8 cellular contexts compared by ENCODE assay signal in genomic region chrX:153924149-153924861, GRCh38. TPM values are rescaled to one million over a fixed set of nuclear protein-coding genes. Genes with fewer than 3 reads are reported as not detected.
A peak's percentile ranks its signal among the peaks of the same experiment; 100 is the strongest.
DNase-seq lines count a peak whose midpoint lies in the region; ATAC-seq, FAIRE-seq and TF ChIP-seq lines count a peak whose summit lies in the region.

No MANE protein-coding gene starts in this region.

- H2BK12ac ChIP-seq in H1 (ENCODE audit: low read depth, low read length) = no peak overlapping the region

- H4K91ac ChIP-seq in H1 (replicated peaks; ENCODE audit: insufficient read length, low read length) = no peak overlapping the region

- POLR2A ChIA-PET in H1 (lab: Charles Lee; ENCODE audit: partially characterized antibody) = interaction anchor here (0.5 to 14.9 kb wide), 9 partner anchors 16 to 225 kb away, joined by 3 to 231 read pairs (median 6); partner anchors contain the start of genes HCFC1, NAA10, RENBP and TMEM187

- H3K9me3 ChIP-seq in H1 (ENCODE audit: insufficient read depth in 2 of 2, low read depth in 1 of 2, low read length in 1 of 2) (no peaks in the 10 kb centered on the region), parathyroid adenoma (ENCODE audit: control insufficient read depth, low read length) (no peaks in the 10 kb centered on the region)

- H3K79me1 ChIP-seq in H1 (ENCODE audit: low read depth, low read length) = no peaks in the 10 kb centered on the region; the same call in 1 of the 2 replicates

- TF ChIP-seq EP300 in H1 (IDR thresholded peaks at IDR 0.05; ENCODE audit: borderline replicate concordance in 1 of 2, low read depth in 2 of 2, low read length in 2 of 2) = no peak

- no peak overlapping the region for H3K18ac ChIP-seq in H1 (ENCODE audit: extremely low read depth, low read length)

- no peak overlapping the region for H3K4ac ChIP-seq in H1 (replicated peaks; ENCODE audit: insufficient read length, low read depth, low read length)

- TF ChIP-seq POLR2A in H1 (IDR thresholded peaks at IDR 0.05; ENCODE audit: control extremely low read depth in 1 of 2, low read depth in 2 of 2, low read length in 2 of 2) = no peak

- H3K56ac ChIP-seq in H1 (replicated peaks; ENCODE audit: insufficient read length, low read depth, low read length) = no peak overlapping the region

- WGBS in H1 (ENCODE audit: extremely low coverage in 1 of 2, insufficient coverage in 1 of 2, insufficient read length in 1 of 2, insufficient replicate concordance in 2 of 2, low coverage in 1 of 2, low lambda C conversion rate in 2 of 2, missing lambda C conversion rate in 1 of 2), 2 experiments = 89% methylated on average over 9 of the region's 14 CpGs; no CpG with 5 or more reads in 1 of the 2 experiments

- no peak overlapping the region for H3K14ac ChIP-seq in H1 (ENCODE audit: insufficient read length)

- H3K79me2 ChIP-seq in H1 (ENCODE audit: control insufficient read depth in 1 of 2, insufficient read depth in 2 of 2, low read length in 2 of 2) (peaks cover 0 to 3% of the 10 kb centered on the region in 2 experiments; a peak in 1 of 4 replicates), parathyroid adenoma (no peaks in the 10 kb centered on the region)

- no peak overlapping the region for H4K8ac ChIP-seq in H1 (ENCODE audit: extremely low read depth, insufficient read depth, low read length)

- no peak for ATAC-seq in GM21528 (IDR thresholded peaks at IDR 0.05; ENCODE audit: low FRiP score, unreplicated experiment)
- no peak for ATAC-seq in GM21786 (IDR thresholded peaks at IDR 0.05; ENCODE audit: unreplicated experiment)

- H3K4me2 ChIP-seq in H1 (ENCODE audit: insufficient read depth in 1 of 2, low read depth in 2 of 2, low read length in 2 of 2) = peak overlapping the region in 1 of 2 experiments; percentile 94; a peak in 1 of 4 replicates
- no peak overlapping the region for H3K4me2 ChIP-seq in parathyroid adenoma (ENCODE audit: low read length)

- CTCF ChIA-PET in H1 (lab: Charles Lee; ENCODE audit: partially characterized antibody) = interaction anchor here (1.0 to 19.6 kb wide), 16 partner anchors 8 to 157 kb away, joined by 3 to 272 read pairs (median 5); partner anchors contain the start of gene RENBP

- H2AK5ac ChIP-seq in H1 (ENCODE audit: low read depth, low read length) = no peak overlapping the region

- no peak overlapping the region for H3K9ac ChIP-seq in H1 (replicated peaks in 1 of 4; ENCODE audit: extremely low read depth in 1 of 4, low read depth in 3 of 4, low read length in 3 of 4)
- no peak overlapping the region for H3K9ac ChIP-seq in parathyroid adenoma

- peaks cover 15% of the 10 kb centered on the region; the same call in 1 of the 2 replicates for H3K23me2 ChIP-seq in H1 (ENCODE audit: low read depth, low read length)

- 0 out of 8 replicates have a peak, but pooled peaks cover 0 to 2% (median 0%) of the 10 kb centered on the region in 4 experiments for H3K36me3 ChIP-seq in H1 (ENCODE audit: control insufficient read depth in 2 of 4, insufficient read depth in 4 of 4, low read length in 3 of 4)
- H3K36me3 ChIP-seq in parathyroid adenoma (ENCODE audit: control insufficient read depth, insufficient read depth, low read length) = no peaks in the 10 kb centered on the region

- peaks cover 3 to 18% (median 12%) of the 10 kb centered on the region in 4 experiments for H3K4me1 ChIP-seq in H1 (replicated peaks in 1 of 4; ENCODE audit: control insufficient read depth in 3 of 4, insufficient read depth in 4 of 4, low read length in 3 of 4)
- peaks cover 14% of the 10 kb centered on the region for H3K4me1 ChIP-seq in parathyroid adenoma

- TF ChIP-seq RAD21 in H1 (IDR thresholded peaks at IDR 0.05 in 1 of 2, conservative IDR thresholded peaks at IDR 0.05 in 1 of 2; ENCODE audit: low read depth in 2 of 2, low read length in 2 of 2) = peak; percentile 38 to 53

- no peak overlapping the region for H3K23ac ChIP-seq in H1 (ENCODE audit: insufficient read length)

- DNase-seq in NCI-H2196 (lab: John Stamatoyannopoulos, UW; ENCODE audit: unreplicated experiment) = peak; percentile 7
- no peak for DNase-seq in NCI-H2196 treated with DMSO at 0.1 percent for 48 hours (lab: John Stamatoyannopoulos, UW; ENCODE audit: unreplicated experiment)
- peak; percentile 62 for DNase-seq in HT-29 (ENCODE audit: low spot score)
- peak in 3 of 5 donors; percentile 31 to 63 (median 38) for DNase-seq in T-helper 1 cell
- no peak for DNase-seq in H1 (ENCODE audit: low read depth in 1 of 2, low spot score in 2 of 2)

- H2BK20ac ChIP-seq in H1 (ENCODE audit: low read length) = no peak overlapping the region

- TF ChIP-seq CTCF in H1 (IDR thresholded peaks at IDR 0.05; ENCODE audit: control extremely low read depth in 1 of 3, insufficient read depth in 1 of 3, low read depth in 1 of 3, low read length in 3 of 3) = peak in 2 of 3 experiments; percentile 22 to 33; a peak in 2 of 4 replicates
- TF ChIP-seq CTCF in parathyroid adenoma (IDR thresholded peaks at IDR 0.05) = peak; percentile 33

- H3K27me3 ChIP-seq in H1 (replicated peaks in 1 of 4; ENCODE audit: control insufficient read depth in 3 of 4, extremely low read depth in 1 of 4, insufficient read depth in 3 of 4, low read length in 3 of 4) (no peaks in the 10 kb centered on the region), parathyroid adenoma (ENCODE audit: control insufficient read depth, insufficient read depth, low read length) (no peaks in the 10 kb centered on the region)

- H4K20me1 ChIP-seq in H1 (replicated peaks in 1 of 2; ENCODE audit: control insufficient read depth in 1 of 2, insufficient read depth in 2 of 2, low read length in 2 of 2) = peaks cover 0 to 2% of the 10 kb centered on the region in 2 experiments

- H3K4me3 ChIP-seq in H1 (ENCODE audit: extremely low read depth in 1 of 4, insufficient read depth in 2 of 4, low read depth in 3 of 4, low read length in 4 of 4) (no peak overlapping the region), parathyroid adenoma (ENCODE audit: low read depth, low read length) (no peak overlapping the region)

- no peak overlapping the region; the same call in 1 of the 2 replicates for H2BK5ac ChIP-seq in H1 (ENCODE audit: low read depth, low read length)

- H3K27ac ChIP-seq in H1 (ENCODE audit: low read depth, low read length) (no peak overlapping the region), parathyroid adenoma (peak overlapping the region; percentile 36)

- H2AFZ ChIP-seq in H1 (ENCODE audit: low read length) = no peak overlapping the region
- H2AFZ ChIP-seq in parathyroid adenoma = peak overlapping the region; percentile 38

- no peak overlapping the region for H2BK15ac ChIP-seq in H1 (ENCODE audit: low read length)

- H2BK120ac ChIP-seq in H1 (replicated peaks; ENCODE audit: low read depth, low read length) = no peak overlapping the region

- H4K5ac ChIP-seq in H1 (ENCODE audit: insufficient read length, low read depth, low read length) = no peak overlapping the region

- peak; percentile 42 for FAIRE-seq in H1 (lab: Jason Lieb, UNC)

RNA-seq across cellular contexts. Expression of gene ARHGAP4, which starts 1.8 kb away (rescaled TPM):
- 3.4 and 6.5 TPM in 2 replicates for total RNA-seq in HT-29 (2014; rRNA removed; shearing (Covaris generic))
- 25.9 and 26.0 TPM in 2 replicates for total RNA-seq in H1 (2021; fragmentation: NEBNext Ultra II Directional; extraction: Animal tissue kit (Norgen Biotek cat#: 25700))
- polyA plus RNA-seq in H1 (2011; rRNA removed) = 23.9 and 42.4 TPM in 2 replicates
- 27.6 TPM for polyA plus RNA-seq in H1 (2011; cell fraction: cytosol; rRNA removed)
- 149 TPM for polyA plus RNA-seq in H1 (2011; cell fraction: nucleus; rRNA removed)
- polyA plus RNA-seq in H1 (2012, experiment 1 of 2) = 10.6 to 29.1 TPM (median 24.4 TPM) in 4 replicates
- polyA plus RNA-seq in H1 (2012, experiment 2 of 2) = 21.7 TPM
- polyA plus RNA-seq in H1 (2013, experiment 1 of 2) = 27.8 TPM
- polyA plus RNA-seq in H1 (2013, experiment 2 of 2) = 26.3 TPM
- 9.9 and 11.1 TPM in 2 replicates for polyA minus RNA-seq in H1 (2011; rRNA and poly(A)+ RNA removed)
- polyA minus RNA-seq in H1 (2011; cell fraction: cytosol; rRNA and poly(A)+ RNA removed) = 32.3 TPM
- 31.3 TPM for polyA minus RNA-seq in H1 (2011; cell fraction: nucleus; rRNA and poly(A)+ RNA removed)

RNA-seq across cellular contexts. Expression of gene NAA10, which starts 10.5 kb away (rescaled TPM):
- 304 and 321 TPM in 2 replicates for total RNA-seq in HT-29 (2014; rRNA removed; shearing (Covaris generic))
- total RNA-seq in H1 (2021; fragmentation: NEBNext Ultra II Directional; extraction: Animal tissue kit (Norgen Biotek cat#: 25700)) = 98.1 and 98.8 TPM in 2 replicates
- 80.4 and 119 TPM in 2 replicates for polyA plus RNA-seq in H1 (2011; rRNA removed)
- polyA plus RNA-seq in H1 (2011; cell fraction: cytosol; rRNA removed) = 119 TPM
- 118 TPM for polyA plus RNA-seq in H1 (2011; cell fraction: nucleus; rRNA removed)
- 97.2 to 140 TPM (median 123 TPM) in 4 replicates for polyA plus RNA-seq in H1 (2012, experiment 1 of 2)
- 131 TPM for polyA plus RNA-seq in H1 (2012, experiment 2 of 2)
- polyA plus RNA-seq in H1 (2013, experiment 1 of 2) = 119 TPM
- 110 TPM for polyA plus RNA-seq in H1 (2013, experiment 2 of 2)
- 52.7 and 54.6 TPM in 2 replicates for polyA minus RNA-seq in H1 (2011; rRNA and poly(A)+ RNA removed)
- 42.9 TPM for polyA minus RNA-seq in H1 (2011; cell fraction: cytosol; rRNA and poly(A)+ RNA removed)
- 50.2 TPM for polyA minus RNA-seq in H1 (2011; cell fraction: nucleus; rRNA and poly(A)+ RNA removed)

RNA-seq across cellular contexts. Expression of gene AVPR2, which starts 19.8 kb away (rescaled TPM):
- not detected in 2 replicates for total RNA-seq in HT-29 (2014; rRNA removed; shearing (Covaris generic))
- not detected in 2 replicates for total RNA-seq in H1 (2021; fragmentation: NEBNext Ultra II Directional; extraction: Animal tissue kit (Norgen Biotek cat#: 25700))
- 0.08 and 0.09 TPM in 2 replicates for polyA plus RNA-seq in H1 (2011; rRNA removed)
- 0.06 TPM for polyA plus RNA-seq in H1 (2011; cell fraction: cytosol; rRNA removed)
- polyA plus RNA-seq in H1 (2011; cell fraction: nucleus; rRNA removed) = 0.14 TPM
- polyA plus RNA-seq in H1 (2012, experiment 1 of 2) = 0.25 to 0.54 TPM (median 0.35 TPM) in 3 of 4 replicates, not detected in the other
- polyA plus RNA-seq in H1 (2012, experiment 2 of 2) = 0.14 TPM
- 0.10 TPM for polyA plus RNA-seq in H1 (2013, experiment 1 of 2)
- polyA plus RNA-seq in H1 (2013, experiment 2 of 2) = 0.13 TPM
- 0.15 TPM in 1 of 2 replicates, not detected in the other for polyA minus RNA-seq in H1 (2011; rRNA and poly(A)+ RNA removed)
- not detected for polyA minus RNA-seq in H1 (2011; cell fraction: cytosol; rRNA and poly(A)+ RNA removed)
- polyA minus RNA-seq in H1 (2011; cell fraction: nucleus; rRNA and poly(A)+ RNA removed) = not detected

RNA-seq across cellular contexts. Expression of gene RENBP, which starts 20.1 kb away (rescaled TPM):
- 0.08 and 0.91 TPM in 2 replicates for total RNA-seq in HT-29 (2014; rRNA removed; shearing (Covaris generic))
- 11.9 and 12.4 TPM in 2 replicates for total RNA-seq in H1 (2021; fragmentation: NEBNext Ultra II Directional; extraction: Animal tissue kit (Norgen Biotek cat#: 25700))
- polyA plus RNA-seq in H1 (2011; rRNA removed) = 21.8 and 26.5 TPM in 2 replicates
- 27.0 TPM for polyA plus RNA-seq in H1 (2011; cell fraction: cytosol; rRNA removed)
- 34.6 TPM for polyA plus RNA-seq in H1 (2011; cell fraction: nucleus; rRNA removed)
- polyA plus RNA-seq in H1 (2012, experiment 1 of 2) = 10.0 to 21.2 TPM (median 17.8 TPM) in 4 replicates
- polyA plus RNA-seq in H1 (2012, experiment 2 of 2) = 7.8 TPM
- polyA plus RNA-seq in H1 (2013, experiment 1 of 2) = 6.4 TPM
- polyA plus RNA-seq in H1 (2013, experiment 2 of 2) = 4.9 TPM
- polyA minus RNA-seq in H1 (2011; rRNA and poly(A)+ RNA removed) = 5.5 and 9.2 TPM in 2 replicates
- 4.0 TPM for polyA minus RNA-seq in H1 (2011; cell fraction: cytosol; rRNA and poly(A)+ RNA removed)
- polyA minus RNA-seq in H1 (2011; cell fraction: nucleus; rRNA and poly(A)+ RNA removed) = 6.6 TPM

RNA-seq across cellular contexts. Expression of gene L1CAM, which starts 38.3 kb away (rescaled TPM):
- not detected in 2 replicates for total RNA-seq in HT-29 (2014; rRNA removed; shearing (Covaris generic))
- 38.7 and 43.0 TPM in 2 replicates for total RNA-seq in H1 (2021; fragmentation: NEBNext Ultra II Directional; extraction: Animal tissue kit (Norgen Biotek cat#: 25700))
- polyA plus RNA-seq in H1 (2011; rRNA removed) = 11.0 and 16.4 TPM in 2 replicates
- polyA plus RNA-seq in H1 (2011; cell fraction: cytosol; rRNA removed) = 9.1 TPM
- 32.6 TPM for polyA plus RNA-seq in H1 (2011; cell fraction: nucleus; rRNA removed)
- polyA plus RNA-seq in H1 (2012, experiment 1 of 2) = 22.4 to 29.0 TPM (median 26.2 TPM) in 4 replicates
- 15.9 TPM for polyA plus RNA-seq in H1 (2012, experiment 2 of 2)
- 54.0 TPM for polyA plus RNA-seq in H1 (2013, experiment 1 of 2)
- 46.2 TPM for polyA plus RNA-seq in H1 (2013, experiment 2 of 2)
- 13.0 and 18.6 TPM in 2 replicates for polyA minus RNA-seq in H1 (2011; rRNA and poly(A)+ RNA removed)
- 21.0 TPM for polyA minus RNA-seq in H1 (2011; cell fraction: cytosol; rRNA and poly(A)+ RNA removed)
- 12.7 TPM for polyA minus RNA-seq in H1 (2011; cell fraction: nucleus; rRNA and poly(A)+ RNA removed)

Comparison
In these comparisons a context has a peak if more than half of its experiments do, and no peak if none do; other contexts are left out.
1. DNase-seq: peak in NCI-H2196 (single experiment), HT-29 (single experiment) and T-helper 1 cell (3 of 5); none in NCI-H2196 treated with DMSO at 0.1 percent for 48 hours (single experiment) and H1 (0 of 2).